Comparison of ENCODE assay signal across 8 cellular contexts in the genomic region with DNA sequence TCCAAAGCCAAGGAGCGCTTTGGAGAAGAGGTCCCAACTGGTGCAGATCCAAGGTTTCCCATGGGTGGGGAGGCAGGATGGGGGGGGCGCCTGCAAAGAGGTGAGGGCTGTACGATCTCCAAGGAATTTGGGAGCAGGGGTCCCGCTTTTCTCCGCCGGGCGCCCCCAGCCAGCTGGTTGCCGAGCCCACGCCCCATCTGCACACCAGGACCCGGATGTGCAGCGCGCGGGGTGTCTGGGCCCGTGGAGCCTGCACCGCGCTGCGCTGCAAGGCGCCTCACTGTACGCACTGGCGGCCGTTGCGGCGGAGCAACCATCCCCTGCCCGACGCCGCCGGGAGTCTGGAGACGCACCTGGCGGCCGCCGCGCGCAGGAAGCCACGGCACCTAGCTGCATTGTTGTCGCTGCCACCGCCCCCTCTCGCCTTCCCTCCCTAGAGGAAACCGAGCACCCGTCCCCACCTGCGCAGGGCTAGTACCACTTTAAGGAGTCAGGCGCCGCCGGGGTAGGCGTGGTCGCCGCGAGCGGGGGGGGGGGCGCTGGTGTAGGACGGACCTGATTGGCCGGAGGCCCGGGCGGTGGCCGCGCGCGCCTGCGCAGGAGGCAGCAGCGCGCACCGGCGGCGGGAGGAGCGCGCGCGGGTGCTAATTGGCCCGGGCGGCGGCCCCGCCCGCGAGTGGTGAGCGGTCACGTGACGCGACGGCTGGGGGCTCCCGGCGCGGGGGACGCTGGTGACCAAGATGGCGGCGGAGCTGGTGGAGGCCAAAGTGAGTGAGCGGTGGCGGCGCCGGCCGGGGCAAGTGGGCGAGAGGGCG. TPM values are rescaled to one million over a fixed set of nuclear protein-coding genes. Genes with fewer than 3 reads are reported as not detected.
DNase-seq lines count a peak whose midpoint lies in the region; ATAC-seq and FAIRE-seq lines count a peak whose summit lies in the region.

PIAS4 (plus strand) TSS at position 716 of the 815 bp plus-strand sequence; CDS start at position 741, 25 bp downstream.

- H3K27me3 ChIP-seq in endocrine pancreas (ENCODE audit: control insufficient read depth, insufficient read depth, low read length): no peaks in the 10 kb centered on the region

- H3K27me3 Mint-ChIP-seq in activated CD8-positive, alpha-beta memory T cell treated with anti-CD3 and anti-CD28 coated beads, Interleukin-2, amount 10 ng/mL, durations not matched to agents 7 days and 5 days: no peaks in the 10 kb centered on the region

- no peaks in the 10 kb centered on the region for H3K36me3 ChIP-seq in endocrine pancreas (ENCODE audit: control insufficient read depth, insufficient read depth, low read length)

- H3K4me1 Mint-ChIP-seq in activated CD8-positive, alpha-beta memory T cell treated with anti-CD3 and anti-CD28 coated beads, Interleukin-2, amount 10 ng/mL, durations not matched to agents 7 days and 5 days: peaks cover 20% of the 10 kb centered on the region

- CTCF ChIA-PET in activated CD8-positive, alpha-beta memory T cell treated with anti-CD3 and anti-CD28 coated beads, Interleukin-2, amount 10 ng/mL, durations not matched to agents 7 days and 5 days (lab: Charles Lee): interaction anchor here (0.9 to 9.3 kb wide), 11 partner anchors 8 to 133 kb away, joined by 3 to 70 read pairs (median 3); partner anchors contain the start of gene EEF2

- no peaks in the 10 kb centered on the region for H3K9me3 Mint-ChIP-seq in activated CD8-positive, alpha-beta memory T cell treated with anti-CD3 and anti-CD28 coated beads, Interleukin-2, amount 10 ng/mL, durations not matched to agents 7 days and 5 days (ENCODE audit: low read depth)

- H3K4me3 Mint-ChIP-seq in activated CD8-positive, alpha-beta memory T cell treated with anti-CD3 and anti-CD28 coated beads, Interleukin-2, amount 10 ng/mL, durations not matched to agents 7 days and 5 days: peak within 1 kb of the TSS; percentile 79

- ATAC-seq in GM21360 (IDR thresholded peaks at IDR 0.05; ENCODE audit: unreplicated experiment): peak; percentile 69
- ATAC-seq in activated CD8-positive, alpha-beta memory T cell treated with anti-CD3 and anti-CD28 coated beads, Interleukin-2, amount 10 ng/mL, durations not matched to agents 7 days and 5 days: peak; percentile 94

- DNase-seq in COLO668 (lab: John Stamatoyannopoulos, UW; ENCODE audit: unreplicated experiment): peak; percentile 99
- DNase-seq in HTR-8/SVneo (ENCODE audit: insufficient read length, low spot score): peak; percentile 92
- DNase-seq in NOMO-1 treated with DMSO at 0.1 percent for 48 hours (lab: John Stamatoyannopoulos, UW; ENCODE audit: unreplicated experiment): peak; percentile 86
- DNase-seq in activated CD8-positive, alpha-beta memory T cell treated with anti-CD3 and anti-CD28 coated beads, Interleukin-2, amount 10 ng/mL, durations not matched to agents 7 days and 5 days: peak; percentile 96
- peak; percentile 99 for DNase-seq in mesenteric fat pad (ENCODE audit: low spot score)
- DNase-seq in stimulated activated CD8-positive, alpha-beta memory T cell treated with anti-CD3 and anti-CD28 coated beads, Interleukin-15, amount 100 ng/mL, for 24 hours (ENCODE audit: low read depth): peak; percentile 86

- peak within 1 kb of the TSS; percentile 89 for H3K9ac ChIP-seq in endocrine pancreas (ENCODE audit: control insufficient read depth, insufficient read depth, low read length)

- H3K4me3 ChIP-seq in endocrine pancreas (ENCODE audit: control insufficient read depth, insufficient read depth, low read length): peak within 1 kb of the TSS; percentile 52

- H3K27ac Mint-ChIP-seq in activated CD8-positive, alpha-beta memory T cell treated with anti-CD3 and anti-CD28 coated beads, Interleukin-2, amount 10 ng/mL, durations not matched to agents 7 days and 5 days: peak within 1 kb of the TSS; percentile 82

- H3K36me3 Mint-ChIP-seq in activated CD8-positive, alpha-beta memory T cell treated with anti-CD3 and anti-CD28 coated beads, Interleukin-2, amount 10 ng/mL, durations not matched to agents 7 days and 5 days: peaks cover 7% of the 10 kb centered on the region

- H3K4me1 ChIP-seq in endocrine pancreas (ENCODE audit: control insufficient read depth, insufficient read depth, low read length): peaks cover 4% of the 10 kb centered on the region

- FAIRE-seq in HTR-8/SVneo (lab: Jason Lieb, UNC): peak; percentile 95

- H3K9me3 ChIP-seq in endocrine pancreas (ENCODE audit: control insufficient read depth, low read length): no peaks in the 10 kb centered on the region

RNA-seq across cellular contexts. Expression of gene PIAS4, which starts in this region (rescaled TPM):
- 10 to 100 TPM; 34.0 to 39.4 TPM for total RNA-seq in activated CD8-positive, alpha-beta memory T cell treated with anti-CD3 and anti-CD28 coated beads, Interleukin-2, amount 10 ng/mL, durations not matched to agents 7 days and 5 days
- total RNA-seq in mesenteric fat pad: 17.9 TPM

Comparison
In these comparisons a context has a peak if more than half of its experiments do, and no peak if none do; other contexts are left out.
1. Peak in every context shown above with its lines: DNase-seq, ATAC-seq and H3K4me3 ChIP-seq.